Comparison of ENCODE assay signal across 26 cellular contexts in genomic region chr6:115945306-115945705, GRCh38.
DNase-seq lines count a peak whose midpoint lies in the region; ATAC-seq, FAIRE-seq and TF ChIP-seq lines count a peak whose summit lies in the region.
"Had no signal": no experiment of that assay in that cellular context is flagged by ENCODE, and none has a peak within 500 bp of the region (broad histone marks: within the 10 kb centered on the region; RNA-seq: fewer than 3 reads in every experiment).

No MANE protein-coding gene starts in this region.

- ATAC-seq in GM18907 (IDR thresholded peaks at IDR 0.05; ENCODE audit: unreplicated experiment) (no peak), HG03039 (IDR thresholded peaks at IDR 0.05; ENCODE audit: unreplicated experiment) (no peak)
- ATAC-seq: naive thymus-derived CD8-positive, alpha-beta T cell; psoas muscle; stimulated activated effector memory CD8-positive, alpha-beta T cell treated with anti-CD3 and anti-CD28 coated beads, Interleukin-12 subunit alpha, Interleukin-12 subunit beta, amount 100 ng/mL, for 72 hours had no signal

- peak; percentile 56 for DNase-seq in DMS 273 treated with DMSO at 0.1 percent for 48 hours (lab: John Stamatoyannopoulos, UW)
- DNase-seq in NCI-H526 treated with DMSO at 0.1 percent for 48 hours (lab: John Stamatoyannopoulos, UW), result peak; percentile 82
- DNase-seq in bronchial epithelial cell (ENCODE audit: low read depth), result peak; percentile 39
- peak; percentile 57 for DNase-seq in kidney tubule cell (ENCODE audit: low spot score)
- no peak for DNase-seq in stimulated activated CD4-positive, alpha-beta T cell treated with anti-CD3 and anti-CD28 coated beads, Interleukin-2, amount 100 ng/mL, for 24 hours
- DNase-seq in retina, result no peak
- DNase-seq: activated CD4-positive, alpha-beta memory T cell treated with anti-CD3 and anti-CD28 coated beads for 36 hours; activated CD4-positive, CD25-positive, alpha-beta regulatory T cell treated with anti-CD3 and anti-CD28 coated beads, Interleukin-2, amount 50 U/mL, for 72 hours; activated naive CD4-positive, alpha-beta T cell treated with Interleukin-2 at 50 U/mL for 16 hours; brain microvascular endothelial cell; GM23248; HFFc6; left ventricle myocardium inferior; MG63; midbrain; naive thymus-derived CD8-positive, alpha-beta T cell; NCI-H1930; NCI-H2171 treated with DMSO at 0.1 percent for 48 hours; NCI-H510A treated with DMSO at 0.1 percent for 48 hours; nucleus accumbens; psoas muscle had no signal

- no peak for FAIRE-seq in bronchial epithelial cell (lab: Jason Lieb, UNC)
- FAIRE-seq: HTR-8/SVneo had no signal

- peaks cover 1% of the 10 kb centered on the region for H3K36me3 ChIP-seq in bronchial epithelial cell (ENCODE audit: control insufficient read depth, insufficient read depth, low read length)
- H3K36me3 ChIP-seq: brain microvascular endothelial cell, MG63, tibial nerve had no signal

- no peak for TF ChIP-seq CTCF in bronchial epithelial cell (IDR thresholded peaks at IDR 0.05; ENCODE audit: insufficient read depth, low read length, severe bottlenecking)

- no peaks in the 10 kb centered on the region for H3K27me3 ChIP-seq in bronchial epithelial cell (ENCODE audit: control insufficient read depth, insufficient read depth, low read length)
- H3K27me3 ChIP-seq: brain microvascular endothelial cell, MG63, tibial nerve had no signal

- H3K4me3 ChIP-seq in bronchial epithelial cell (ENCODE audit: low read depth, low read length), result no peak overlapping the region
- H3K4me3 ChIP-seq: GM23248, left ventricle myocardium inferior, MG63, psoas muscle, tibial nerve had no signal

Comparison
In these comparisons a context has a peak if more than half of its experiments do, and no peak if none do; other contexts are left out.
1. DNase-seq: peak in DMS 273 treated with DMSO at 0.1 percent for 48 hours (single experiment), NCI-H526 treated with DMSO at 0.1 percent for 48 hours (single experiment), bronchial epithelial cell (single experiment) and kidney tubule cell (single experiment); none in stimulated activated CD4-positive, alpha-beta T cell treated with anti-CD3 and anti-CD28 coated beads, Interleukin-2, amount 100 ng/mL, for 24 hours (0 of 2) and retina (single experiment).